23 cellular contexts compared by ENCODE assay signal in genomic region chr2:216863029-216863428, GRCh38. TPM values are rescaled to one million over a fixed set of nuclear protein-coding genes. Genes with fewer than 3 reads are reported as not detected.
"Had no signal": no experiment of that assay in that cellular context is flagged by ENCODE, and none has a peak within 500 bp of the region (broad histone marks: within the 10 kb centered on the region; RNA-seq: fewer than 3 reads in every experiment).

No MANE protein-coding gene starts in this region.

- H3K27ac ChIP-seq: ascending aorta, breast epithelium, esophagus squamous epithelium, gastrocnemius medialis, parathyroid adenoma, upper lobe of left lung had no signal

- H3K27me3 ChIP-seq: ascending aorta, breast epithelium, esophagus squamous epithelium, gastrocnemius medialis, upper lobe of left lung had no signal

- H3K4me1 ChIP-seq: breast epithelium, esophagus squamous epithelium, gastrocnemius medialis, parathyroid adenoma, upper lobe of left lung had no signal

- H3K4me3 ChIP-seq: ascending aorta, breast epithelium, esophagus squamous epithelium, gastrocnemius medialis, upper lobe of left lung had no signal

- ATAC-seq: activated CD8-positive, alpha-beta T cell treated with anti-CD3 and anti-CD28 coated beads, Interleukin-2, amount 10 ng/mL, durations not matched to agents 7 days and 5 days; gastrocnemius medialis; stimulated activated naive CD8-positive, alpha-beta T cell treated with anti-CD3 and anti-CD28 coated beads, Interleukin-15, Interleukin-2, amounts not matched to agents 100 U/mL and 50 U/mL, for 24 hours had no signal

- H3K36me3 ChIP-seq: ascending aorta, breast epithelium, esophagus squamous epithelium, gastrocnemius medialis, upper lobe of left lung had no signal

- DNase-seq: activated CD4-positive, alpha-beta T cell treated with anti-CD3 and anti-CD28 coated beads for 1 hour; activated CD4-positive, alpha-beta T cell treated with anti-CD3 and anti-CD28 coated beads, Interleukin-2, amount 50 U/mL, for 1 hour; activated CD8-positive, alpha-beta T cell treated with anti-CD3 and anti-CD28 coated beads, Interleukin-2, amount 10 ng/mL, durations not matched to agents 7 days and 5 days; activated gamma-delta T cell; activated naive CD4-positive, alpha-beta T cell treated with anti-CD3 and anti-CD28 coated beads, Interleukin-2, amount 50 U/mL, for 16 hours; cortex of kidney; endodermal cell; esophagus squamous epithelium; gastrocnemius medialis; nephron progenitor cell; stimulated activated CD4-positive, alpha-beta T cell treated with anti-CD3 and anti-CD28 coated beads, Interleukin-12 subunit alpha, Interleukin-12 subunit beta, amount 100 ng/mL, for 4 hours; stimulated activated CD4-positive, alpha-beta T cell treated with anti-CD3 and anti-CD28 coated beads, Interleukin-4, amount 100 ng/mL, for 4 hours; stimulated activated naive CD8-positive, alpha-beta T cell treated with anti-CD3 and anti-CD28 coated beads, Interleukin-15, Interleukin-2, amounts not matched to agents 100 U/mL and 50 U/mL, for 24 hours; upper lobe of left lung had no signal

- H3K9me3 ChIP-seq: ascending aorta, breast epithelium, esophagus squamous epithelium, gastrocnemius medialis, upper lobe of left lung had no signal

RNA-seq across cellular contexts. Expression of gene TNP1, which starts 3.2 kb away (rescaled TPM):
- total RNA-seq: activated CD8-positive, alpha-beta T cell treated with anti-CD3 and anti-CD28 coated beads, Interleukin-2, amount 10 ng/mL, durations not matched to agents 7 days and 5 days; activated T-helper 1 cell treated with anti-CD3 and anti-CD28 coated beads, Interleukin-12 subunit alpha, Interleukin-12 subunit beta, Interleukin-2, Interleukin-4 antibody, amounts not matched to agents 30 ng/mL and 10 ng/mL and 1 ng/mL, durations not matched to agents 14 hours and 24 hours and 36 hours; ascending aorta; breast epithelium; endodermal cell; esophagus squamous epithelium; gastrocnemius medialis; lower leg skin; mononuclear cell; myocyte; renal cortical epithelial cell; subcutaneous adipose tissue; upper lobe of left lung had no signal
